In genomic region chr17:67689534-67690177, GRCh38 we compare ENCODE assay signal across 8 cellular contexts. TPM values are rescaled to one million over a fixed set of nuclear protein-coding genes. Genes with fewer than 3 reads are reported as not detected.
DNase-seq lines count a peak whose midpoint lies in the region; ATAC-seq and TF ChIP-seq lines count a peak whose summit lies in the region.

No MANE protein-coding gene starts in this region.

- H3K27ac Mint-ChIP-seq in brain (peak overlapping the region in 4 of 5 experiments; percentile 16 to 77 (median 42)), immature natural killer cell (peak overlapping the region in 1 of 6 donors; percentile 35)

- peak; percentile 85 to 87 for TF ChIP-seq CTCF in brain (conservative IDR thresholded peaks at IDR 0.05)

- in situ Hi-C loops in SK-MEL-5 (cut with HindIII; ENCODE audit: low pct_unique_long_range_greater_than_20kb, low sequenced_read_pairs), result no loop called here

- H3K4me3 Mint-ChIP-seq in brain, result no peak overlapping the region
- no peak overlapping the region for H3K4me3 Mint-ChIP-seq in immature natural killer cell

- ATAC-seq in GM18498 (IDR thresholded peaks at IDR 0.05; ENCODE audit: unreplicated experiment), result no peak

- H3K27me3 Mint-ChIP-seq in brain (peaks cover 5% of the 10 kb centered on the region), immature natural killer cell (ENCODE audit: low read depth in 3 of 3) (peaks cover 5 to 7% (median 6%) of the 10 kb centered on the region in 3 donors)

- H3K4me1 Mint-ChIP-seq in brain (peaks cover 13% of the 10 kb centered on the region), immature natural killer cell (peaks cover 0 to 4% of the 10 kb centered on the region in 2 donors)

- H3K36me3 Mint-ChIP-seq in brain (peaks cover 17% of the 10 kb centered on the region), immature natural killer cell (peaks cover 5 to 29% (median 10%) of the 10 kb centered on the region in 3 donors)

- DNase-seq in NCI-H524 (lab: John Stamatoyannopoulos, UW) (peak; percentile 31 to 83), NCI-H524 treated with DMSO at 0.1 percent for 48 hours (lab: John Stamatoyannopoulos, UW) (no peak), NCI-H1105 treated with DMSO at 0.1 percent for 48 hours (lab: John Stamatoyannopoulos, UW) (peak; percentile 68), SK-MEL-5 (ENCODE audit: low read depth, low spot score) (peak; percentile 87), immature natural killer cell (peak; percentile 49 to 62 (median 56))
- peak in 3 of 4 experiments; percentile 13 to 24 (median 19) for DNase-seq in stimulated activated CD4-positive, alpha-beta T cell treated with anti-CD3 and anti-CD28 coated beads, Interleukin-1b, Interleukin-23, amount 100 ng/mL, for 24 hours (ENCODE audit: low read depth in 4 of 4, low spot score in 1 of 4)

- H3K9me3 Mint-ChIP-seq in brain (no peaks in the 10 kb centered on the region), immature natural killer cell (no peaks in the 10 kb centered on the region)

RNA-seq across cellular contexts. Expression of gene NOL11, which starts 28.1 kb away (rescaled TPM):
- total RNA-seq in SK-MEL-5 (2014; rRNA removed; shearing (Covaris generic)), result 136 and 145 TPM in 2 replicates
- polyA plus RNA-seq in SK-MEL-5 (2015; cell fraction: cytosol; rRNA removed), result 57.2 and 66.3 TPM in 2 replicates
- 187 and 211 TPM in 2 replicates for polyA plus RNA-seq in SK-MEL-5 (2015; cell fraction: nucleus; rRNA removed)
- 17.4 TPM for polyA plus RNA-seq in brain (ENCODE audit: insufficient read depth, low read depth, low replicate concordance)
- 10 to 100 TPM; 11.0 to 27.2 (median 12.1) TPM for polyA plus RNA-seq in immature natural killer cell
